ENCODE assay signal across 1 cellular context in genomic region chr2:172102858-172103359, GRCh38.
TF ChIP-seq lines count a peak whose summit lies in the region.

TSS of gene DLX2 (minus strand) at chr2:172102900. CDS start at chr2:172102538, 362 bp downstream.

TF ChIP-seq in HepG2, 621 proteins besides CTCF, POLR2A, EP300 and RAD21 (continued from another document and continues in another):
- TF ChIP-seq ZNF3 (CRISPR knock-in tag; IDR thresholded peaks at IDR 0.05) (no peak), DMTF1 (CRISPR knock-in tag; IDR thresholded peaks at IDR 0.05) (no peak), IKZF4 (CRISPR knock-in tag; IDR thresholded peaks at IDR 0.05; ENCODE audit: borderline replicate concordance, low read depth, not compliant biosample characterization) (peak; percentile 95), JARID2 (CRISPR knock-in tag; IDR thresholded peaks at IDR 0.05; ENCODE audit: insufficient replicate concordance) (no peak), ZNF383 (CRISPR knock-in tag; IDR thresholded peaks at IDR 0.05; ENCODE audit: borderline replicate concordance) (no peak), HNF4A (CRISPR knock-in tag; IDR thresholded peaks at IDR 0.05) (peak; percentile 53), MIER2 (CRISPR knock-in tag; IDR thresholded peaks at IDR 0.05) (peak; percentile 36; the same call in 1 of the 2 replicates), UBTF (CRISPR knock-in tag; IDR thresholded peaks at IDR 0.05) (no peak), HNRNPL (IDR thresholded peaks at IDR 0.05; ENCODE audit: low read depth, low read length) (peak; percentile 66; the same call in 1 of the 2 replicates), ZNF784 (CRISPR knock-in tag; IDR thresholded peaks at IDR 0.05; ENCODE audit: borderline replicate concordance) (0 out of 2 replicates have a peak, but pooled peaks have one; percentile 35), ZNF615 (CRISPR knock-in tag; IDR thresholded peaks at IDR 0.05; ENCODE audit: borderline replicate concordance) (0 out of 2 replicates have a peak, but pooled peaks have one; percentile 49), E2F2 (CRISPR knock-in tag; IDR thresholded peaks at IDR 0.05; ENCODE audit: borderline replicate concordance) (peak; percentile 91; the same call in 1 of the 2 replicates), ZNF10 (CRISPR knock-in tag; IDR thresholded peaks at IDR 0.05; ENCODE audit: borderline replicate concordance, low read depth) (no peak), ZFY (CRISPR knock-in tag; IDR thresholded peaks at IDR 0.05) (peak; percentile 71), HOXD1 (CRISPR knock-in tag; IDR thresholded peaks at IDR 0.05) (peak; percentile 91), BRF2 (CRISPR knock-in tag; IDR thresholded peaks at IDR 0.05) (no peak), ZNF17 (CRISPR knock-in tag; IDR thresholded peaks at IDR 0.05) (0 out of 2 replicates have a peak, but pooled peaks have one; percentile 89), ZNF619 (CRISPR knock-in tag; IDR thresholded peaks at IDR 0.05) (no peak), GFI1 (CRISPR knock-in tag; IDR thresholded peaks at IDR 0.05; ENCODE audit: borderline replicate concordance) (peak; percentile 79; the same call in 1 of the 2 replicates), YY1 (IDR thresholded peaks at IDR 0.05; ENCODE audit: insufficient read depth, insufficient replicate concordance, low read depth, low read length) (peak; percentile 53), CAMTA2 (CRISPR knock-in tag; IDR thresholded peaks at IDR 0.05; ENCODE audit: borderline replicate concordance) (peak; percentile 97), PLRG1 (conservative IDR thresholded peaks at IDR 0.05) (no peak), ZNF562 (CRISPR knock-in tag; IDR thresholded peaks at IDR 0.05; ENCODE audit: borderline replicate concordance) (peak; percentile 70; the same call in 1 of the 2 replicates), PHF5A (CRISPR knock-in tag; IDR thresholded peaks at IDR 0.05; ENCODE audit: low read depth, unreplicated experiment) (no peak), ZNF136 (CRISPR knock-in tag; IDR thresholded peaks at IDR 0.05; ENCODE audit: low read depth) (no peak), ZBTB1 (CRISPR knock-in tag; IDR thresholded peaks at IDR 0.05; ENCODE audit: borderline replicate concordance) (0 out of 2 replicates have a peak, but pooled peaks have one; percentile 83), ZXDC (CRISPR knock-in tag; IDR thresholded peaks at IDR 0.05) (peak; percentile 70; the same call in 1 of the 2 replicates), ZNF124 (CRISPR knock-in tag; IDR thresholded peaks at IDR 0.05) (peak; percentile 92; the same call in 1 of the 2 replicates), DMAP1 (CRISPR knock-in tag; IDR thresholded peaks at IDR 0.05) (peak; percentile 55; the same call in 1 of the 2 replicates), RFX3 (CRISPR knock-in tag; IDR thresholded peaks at IDR 0.05) (peak; percentile 62), TFDP2 (CRISPR knock-in tag; IDR thresholded peaks at IDR 0.05) (peak; percentile 86), ZNF512 (CRISPR knock-in tag; IDR thresholded peaks at IDR 0.05) (no peak), ZNF674 (CRISPR knock-in tag; IDR thresholded peaks at IDR 0.05; ENCODE audit: low read depth) (0 out of 2 replicates have a peak, but pooled peaks have one; percentile 32), GATAD2A (CRISPR knock-in tag; IDR thresholded peaks at IDR 0.05) (peak; percentile 68), ARNT2 (CRISPR knock-in tag; IDR thresholded peaks at IDR 0.05; ENCODE audit: low read depth) (peak; percentile 95), KDM4B (CRISPR knock-in tag; IDR thresholded peaks at IDR 0.05) (peak; percentile 71; the same call in 1 of the 2 replicates), CREB1 (IDR thresholded peaks at IDR 0.05) (peak; percentile 91), CREB1 (CRISPR knock-in tag; IDR thresholded peaks at IDR 0.05) (peak; percentile 70), ZMYM2 (CRISPR knock-in tag; IDR thresholded peaks at IDR 0.05) (peak; percentile 51; the same call in 1 of the 2 replicates), KDM5B (CRISPR knock-in tag; IDR thresholded peaks at IDR 0.05; ENCODE audit: borderline replicate concordance) (peak; percentile 97), MYNN (CRISPR knock-in tag; IDR thresholded peaks at IDR 0.05; ENCODE audit: low read depth) (0 out of 2 replicates have a peak, but pooled peaks have one; percentile 58), ZUFSP (CRISPR knock-in tag; IDR thresholded peaks at IDR 0.05; ENCODE audit: borderline replicate concordance) (no peak), U2AF2 (IDR thresholded peaks at IDR 0.05; ENCODE audit: low read depth, low read length) (no peak), RAD51 (IDR thresholded peaks at IDR 0.05; ENCODE audit: borderline replicate concordance) (peak; percentile 73), ATF2 (CRISPR knock-in tag; IDR thresholded peaks at IDR 0.05) (peak; percentile 81; the same call in 1 of the 2 replicates), ZFP37 (CRISPR knock-in tag; IDR thresholded peaks at IDR 0.05; ENCODE audit: borderline replicate concordance) (peak; percentile 88; the same call in 1 of the 2 replicates)
